Comparison of ENCODE assay signal across 19 cellular contexts in the genomic region with DNA sequence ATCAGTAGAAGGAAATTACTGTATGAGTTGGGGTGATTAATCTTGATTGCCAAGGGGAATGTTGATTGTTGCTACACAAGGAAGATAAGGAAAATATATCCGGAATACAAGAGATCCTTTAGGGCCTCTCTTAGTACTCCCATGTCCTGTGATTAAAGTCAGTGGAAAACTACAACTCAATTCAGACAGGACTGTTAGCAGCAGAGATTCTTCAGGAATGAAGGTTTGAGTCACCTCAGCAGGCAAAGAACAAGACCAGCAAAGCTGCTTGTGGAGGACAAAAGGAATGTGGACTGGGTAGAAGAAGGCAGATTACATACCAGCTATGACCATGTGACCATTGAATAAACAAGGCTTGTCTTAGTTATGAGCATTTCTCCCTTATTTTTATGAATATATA.
DNase-seq lines count a peak whose midpoint lies in the region; ATAC-seq and TF ChIP-seq lines count a peak whose summit lies in the region.
"Had no signal": no experiment of that assay in that cellular context is flagged by ENCODE, and none has a peak within 500 bp of the region (broad histone marks: within the 10 kb centered on the region; RNA-seq: fewer than 3 reads in every experiment).

No MANE protein-coding gene starts in this region.

- CTCF ChIA-PET in mammary epithelial cell (lab: Charles Lee; ENCODE audit: low non-redundant PET), result no interaction called here

- H3K9ac ChIP-seq in mammary epithelial cell (ENCODE audit: insufficient read depth, low read length), result no peak overlapping the region

- TF ChIP-seq POLR2A in breast epithelium (IDR thresholded peaks at IDR 0.05), result no peak

- no peak overlapping the region for H2AFZ ChIP-seq in mammary epithelial cell (ENCODE audit: low read depth, low read length)

- DNase-seq in mammary epithelial cell, result peak; percentile 42
- no peak for DNase-seq in breast epithelium (ENCODE audit: low spot score in 2 of 2)
- peak; percentile 22 for DNase-seq in choroid plexus epithelial cell (ENCODE audit: low read depth)
- no peak for DNase-seq in lung (ENCODE audit: low spot score)
- DNase-seq in UCSD-AML1 (lab: John Stamatoyannopoulos, UW; ENCODE audit: unreplicated experiment), result no peak
- DNase-seq in effector memory CD4-positive, alpha-beta T cell, result no peak
- no peak for DNase-seq in H7
- DNase-seq: activated CD4-positive, alpha-beta memory T cell treated with anti-CD3 and anti-CD28 coated beads, Interleukin-2, amount 10 ng/mL, durations not matched to agents 7 days and 5 days; activated naive CD8-positive, alpha-beta T cell treated with anti-CD3 and anti-CD28 coated beads for 36 hours; activated T-cell treated with anti-CD3 and anti-CD28 coated beads, Interleukin-2, amount 50 U/mL, for 72 hours; C1 segment of cervical spinal cord; left ventricle myocardium inferior; natural killer cell; NCI-H1436 treated with DMSO at 0.1 percent for 48 hours; NCI-H2227 treated with DMSO at 0.1 percent for 48 hours; thyroid gland had no signal

- H3K27me3 ChIP-seq in mammary epithelial cell (ENCODE audit: insufficient read depth, low read length), result no peaks in the 10 kb centered on the region
- no peaks in the 10 kb centered on the region for H3K27me3 ChIP-seq in breast epithelium
- no peaks in the 10 kb centered on the region for H3K27me3 ChIP-seq in lung (ENCODE audit: control insufficient read depth, insufficient read depth)
- H3K27me3 ChIP-seq in effector memory CD4-positive, alpha-beta T cell (replicated peaks; ENCODE audit: control insufficient read depth, insufficient read depth, low read length, poor library complexity, severe bottlenecking), result no peaks in the 10 kb centered on the region
- H3K27me3 ChIP-seq in H7 (ENCODE audit: control insufficient read depth, insufficient read depth, low read length), result no peaks in the 10 kb centered on the region
- H3K27me3 ChIP-seq: thyroid gland had no signal

- ATAC-seq in lung (ENCODE audit: insufficient read depth, low FRiP score), result peak; percentile 75
- ATAC-seq in GM19455 (IDR thresholded peaks at IDR 0.05; ENCODE audit: unreplicated experiment), result no peak
- ATAC-seq: activated T-cell treated with anti-CD3 and anti-CD28 coated beads, Interleukin-2, amount 50 U/mL, for 72 hours; natural killer cell; stimulated activated effector memory CD8-positive, alpha-beta T cell treated with anti-CD3 and anti-CD28 coated beads, Interleukin-12 subunit alpha, Interleukin-12 subunit beta, amount 100 ng/mL, for 72 hours had no signal

- intact Hi-C loops in mammary epithelial cell (cut with micrococcal nuclease), result no loop called here
- intact Hi-C loops in breast epithelium (cut with DNase I; ENCODE audit: low total_unique reads), result loop anchor here (1.0 kb wide), 1 partner anchor 22 kb away; no protein-coding TSS in a partner anchor

- dilution Hi-C loops in mammary epithelial cell (cut with HindIII; ENCODE audit: low sequenced_read_pairs), result no loop called here

- H3K79me2 ChIP-seq in mammary epithelial cell (ENCODE audit: insufficient read depth, low read length), result no peaks in the 10 kb centered on the region

- BruUV-seq in mammary epithelial cell (replicated peaks; lab: Mats Ljungman, UMichigan), result no TSS peak

- no peaks in the 10 kb centered on the region for H3K9me3 ChIP-seq in mammary epithelial cell (replicated peaks; ENCODE audit: insufficient read depth, low read length)
- peaks cover 0 to 3% of the 10 kb centered on the region in 2 donors for H3K9me3 ChIP-seq in breast epithelium
- H3K9me3 ChIP-seq in lung (ENCODE audit: control insufficient read depth in 2 of 2, insufficient read depth in 1 of 2, low read length in 1 of 2), result peaks cover 0 to 9% of the 10 kb centered on the region in 2 donors
- H3K9me3 ChIP-seq in effector memory CD4-positive, alpha-beta T cell (ENCODE audit: control insufficient read depth, low read length), result no peaks in the 10 kb centered on the region
- H3K9me3 ChIP-seq: thyroid gland had no signal

- in situ Hi-C loops in mammary epithelial cell (cut with MboI; ENCODE audit: low sequenced_read_pairs in 2 of 2), result no loop called here

- H3K36me3 ChIP-seq in mammary epithelial cell (ENCODE audit: insufficient read depth, low read length) (no peaks in the 10 kb centered on the region), breast epithelium (no peaks in the 10 kb centered on the region), lung (ENCODE audit: control insufficient read depth in 2 of 2, insufficient read depth in 2 of 2, low read length in 2 of 2) (no peaks in the 10 kb centered on the region), H7 (replicated peaks; ENCODE audit: control insufficient read depth, insufficient read depth, low read length) (no peaks in the 10 kb centered on the region)
- H3K36me3 ChIP-seq in effector memory CD4-positive, alpha-beta T cell (ENCODE audit: control insufficient read depth, insufficient read depth, low read length), result no peaks in the 10 kb centered on the region
- H3K36me3 ChIP-seq: left ventricle myocardium inferior, thyroid gland had no signal

- TF ChIP-seq CTCF in mammary epithelial cell (conservative IDR thresholded peaks at IDR 0.05 in 1 of 2, IDR thresholded peaks at IDR 0.05 in 1 of 2; ENCODE audit: extremely low read depth in 1 of 2, insufficient read depth in 1 of 2, low read depth in 1 of 2, low read length in 2 of 2), result no peak
- TF ChIP-seq CTCF in breast epithelium (IDR thresholded peaks at IDR 0.05), result no peak
- TF ChIP-seq CTCF in choroid plexus epithelial cell (conservative IDR thresholded peaks at IDR 0.05; ENCODE audit: low read depth, low read length), result no peak
- TF ChIP-seq CTCF in lung (IDR thresholded peaks at IDR 0.05; ENCODE audit: control extremely low read depth, extremely low read depth), result no peak

- no peaks in the 10 kb centered on the region for H4K20me1 ChIP-seq in mammary epithelial cell (ENCODE audit: insufficient read depth, low read length)

- H3K4me2 ChIP-seq in mammary epithelial cell (ENCODE audit: insufficient read depth, low read depth, low read length), result peak overlapping the region; percentile 4

- H3K27ac ChIP-seq in mammary epithelial cell (ENCODE audit: insufficient read depth, low read depth, low read length), result no peak overlapping the region
- no peak overlapping the region for H3K27ac ChIP-seq in breast epithelium
- peak overlapping the region in 1 of 2 donors; percentile 56 for H3K27ac ChIP-seq in lung (ENCODE audit: low read depth in 1 of 2, low read length in 1 of 2)
- H3K27ac ChIP-seq in effector memory CD4-positive, alpha-beta T cell (ENCODE audit: insufficient read depth, low read length, poor library complexity, severe bottlenecking), result no peak overlapping the region
- H3K27ac ChIP-seq: left ventricle myocardium inferior, thyroid gland, VCaP had no signal

- H3K4me1 ChIP-seq in mammary epithelial cell (ENCODE audit: insufficient read depth, low read length) (peaks cover 15% of the 10 kb centered on the region), breast epithelium (no peaks in the 10 kb centered on the region), lung (ENCODE audit: control insufficient read depth in 2 of 2, insufficient read depth in 2 of 2, low read length in 2 of 2) (peaks cover 0 to 3% of the 10 kb centered on the region in 2 donors)
- H3K4me1 ChIP-seq in effector memory CD4-positive, alpha-beta T cell (ENCODE audit: control insufficient read depth, insufficient read depth, low read length, poor library complexity, severe bottlenecking), result no peaks in the 10 kb centered on the region
- H3K4me1 ChIP-seq: thyroid gland had no signal

- H3K4me3 ChIP-seq in mammary epithelial cell (replicated peaks in 1 of 3; ENCODE audit: insufficient read depth in 1 of 3, low read depth in 2 of 3, low read length in 3 of 3) (no peak overlapping the region), breast epithelium (no peak overlapping the region), choroid plexus epithelial cell (ENCODE audit: low read depth, low read length) (no peak overlapping the region), lung (no peak overlapping the region), H7 (ENCODE audit: insufficient read depth, low read depth, low read length) (no peak overlapping the region)
- no peak overlapping the region for H3K4me3 ChIP-seq in effector memory CD4-positive, alpha-beta T cell (ENCODE audit: insufficient read depth, low read depth, low read length, poor library complexity, severe bottlenecking)
- H3K4me3 ChIP-seq: left ventricle myocardium inferior, thyroid gland had no signal

- 11% methylated on average over 1 of the region's 1 CpG for WGBS in mammary epithelial cell (ENCODE audit: low coverage, missing lambda C conversion rate)
- WGBS in lung, 2 donors, result 36 to 68% methylated on average over 1 of the region's 1 CpG

Comparison
In these comparisons a context has a peak if more than half of its experiments do, and no peak if none do; other contexts are left out.
1. DNase-seq: peak in mammary epithelial cell (single experiment) and choroid plexus epithelial cell (single experiment); none in breast epithelium (0 of 2), lung (single experiment), UCSD-AML1 (single experiment), effector memory CD4-positive, alpha-beta T cell (0 of 3) and H7 (single experiment).